In the genomic region with DNA sequence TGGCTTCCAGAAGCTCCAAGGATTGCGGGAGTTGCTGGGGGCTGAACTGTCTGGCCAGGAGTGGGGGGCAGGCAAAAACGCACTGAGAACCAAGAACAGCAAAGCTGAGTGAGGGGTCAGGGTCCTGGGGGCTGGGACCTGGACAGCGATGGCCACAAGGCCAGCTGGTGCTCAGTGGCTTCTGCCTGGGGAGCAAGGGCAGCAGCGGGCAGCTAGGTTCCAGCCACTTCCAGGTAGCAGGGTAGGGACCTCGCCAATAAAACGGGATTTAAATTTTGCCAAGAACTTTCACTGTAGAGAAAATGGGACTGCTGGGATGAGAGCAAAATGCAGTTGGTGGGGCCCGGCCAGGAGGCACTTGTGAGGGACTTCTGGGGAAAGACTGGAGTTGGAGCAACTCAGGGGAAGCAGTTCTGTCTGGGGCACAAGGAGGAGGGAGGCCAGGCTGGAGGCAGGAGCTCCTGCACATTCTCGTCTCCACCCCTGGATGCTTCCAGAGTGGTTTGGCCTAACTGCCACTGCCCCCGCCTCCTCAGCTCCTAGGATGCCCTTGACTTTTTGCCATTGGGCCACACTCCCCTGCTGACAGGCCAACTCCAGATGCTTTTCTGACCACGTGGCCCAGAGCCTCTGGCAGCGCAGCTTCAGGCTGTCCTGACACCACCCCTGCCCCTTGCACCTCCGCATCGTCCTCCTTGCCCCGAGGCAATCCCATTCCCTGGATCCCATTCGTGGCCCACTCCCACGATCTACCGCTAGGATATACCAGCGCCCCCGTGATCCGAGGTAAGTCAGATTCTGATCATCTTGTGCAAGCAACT, we compare ENCODE assay signal across 1 cellular context.
TF ChIP-seq lines count a peak whose summit lies in the region.

No MANE protein-coding gene starts in this region.

TF ChIP-seq in K562, 482 proteins besides CTCF, POLR2A, EP300 and RAD21 (continued from another document):
- TF ChIP-seq, protein P1, sequence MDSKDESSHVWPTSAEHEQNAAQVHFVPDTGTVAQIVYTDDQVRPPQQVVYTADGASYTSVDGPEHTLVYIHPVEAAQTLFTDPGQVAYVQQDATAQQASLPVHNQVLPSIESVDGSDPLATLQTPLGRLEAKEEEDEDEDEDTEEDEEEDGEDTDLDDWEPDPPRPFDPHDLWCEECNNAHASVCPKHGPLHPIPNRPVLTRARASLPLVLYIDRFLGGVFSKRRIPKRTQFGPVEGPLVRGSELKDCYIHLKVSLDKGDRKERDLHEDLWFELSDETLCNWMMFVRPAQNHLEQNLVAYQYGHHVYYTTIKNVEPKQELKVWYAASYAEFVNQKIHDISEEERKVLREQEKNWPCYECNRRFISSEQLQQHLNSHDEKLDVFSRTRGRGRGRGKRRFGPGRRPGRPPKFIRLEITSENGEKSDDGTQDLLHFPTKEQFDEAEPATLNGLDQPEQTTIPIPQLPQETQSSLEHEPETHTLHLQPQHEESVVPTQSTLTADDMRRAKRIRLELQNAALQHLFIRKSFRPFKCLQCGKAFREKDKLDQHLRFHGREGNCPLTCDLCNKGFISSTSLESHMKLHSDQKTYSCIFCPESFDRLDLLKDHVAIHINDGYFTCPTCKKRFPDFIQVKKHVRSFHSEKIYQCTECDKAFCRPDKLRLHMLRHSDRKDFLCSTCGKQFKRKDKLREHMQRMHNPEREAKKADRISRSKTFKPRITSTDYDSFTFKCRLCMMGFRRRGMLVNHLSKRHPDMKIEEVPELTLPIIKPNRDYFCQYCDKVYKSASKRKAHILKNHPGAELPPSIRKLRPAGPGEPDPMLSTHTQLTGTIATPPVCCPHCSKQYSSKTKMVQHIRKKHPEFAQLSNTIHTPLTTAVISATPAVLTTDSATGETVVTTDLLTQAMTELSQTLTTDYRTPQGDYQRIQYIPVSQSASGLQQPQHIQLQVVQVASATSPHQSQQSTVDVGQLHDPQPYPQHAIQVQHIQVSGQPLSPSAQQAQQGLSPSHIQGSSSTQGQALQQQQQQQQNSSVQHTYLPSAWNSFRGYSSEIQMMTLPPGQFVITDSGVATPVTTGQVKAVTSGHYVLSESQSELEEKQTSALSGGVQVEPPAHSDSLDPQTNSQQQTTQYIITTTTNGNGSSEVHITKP (IDR thresholded peaks at IDR 0.05; ENCODE audit: partially characterized antibody) = peak; percentile 88
- TF ChIP-seq, protein P2, sequence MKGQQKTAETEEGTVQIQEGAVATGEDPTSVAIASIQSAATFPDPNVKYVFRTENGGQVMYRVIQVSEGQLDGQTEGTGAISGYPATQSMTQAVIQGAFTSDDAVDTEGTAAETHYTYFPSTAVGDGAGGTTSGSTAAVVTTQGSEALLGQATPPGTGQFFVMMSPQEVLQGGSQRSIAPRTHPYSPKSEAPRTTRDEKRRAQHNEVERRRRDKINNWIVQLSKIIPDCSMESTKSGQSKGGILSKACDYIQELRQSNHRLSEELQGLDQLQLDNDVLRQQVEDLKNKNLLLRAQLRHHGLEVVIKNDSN (CRISPR knock-in tag; IDR thresholded peaks at IDR 0.05) = peak; percentile 33; the same call in 1 of the 2 replicates
- TF ChIP-seq ZNF197 (CRISPR knock-in tag; IDR thresholded peaks at IDR 0.05; ENCODE audit: low read depth) (no peak), ZFP36 (IDR thresholded peaks at IDR 0.05; ENCODE audit: low read depth, low read length, partially characterized antibody) (no peak), ASH1L (IDR thresholded peaks at IDR 0.05; ENCODE audit: borderline replicate concordance, low read depth, partially characterized antibody) (no peak), SOX6 (IDR thresholded peaks at IDR 0.05) (no peak), CEBPG (CRISPR knock-in tag; IDR thresholded peaks at IDR 0.05) (no peak), CEBPG (tag; conservative IDR thresholded peaks at IDR 0.05 in 1 of 2, IDR thresholded peaks at IDR 0.05 in 1 of 2) (no peak), MYBL2 (IDR thresholded peaks at IDR 0.05; ENCODE audit: low read depth) (no peak), MYBL2 (CRISPR knock-in tag; IDR thresholded peaks at IDR 0.05; ENCODE audit: borderline replicate concordance) (no peak), PML (IDR thresholded peaks at IDR 0.05; ENCODE audit: low read length) (no peak), HDAC8 (tag; IDR thresholded peaks at IDR 0.05) (no peak), NFRKB (IDR thresholded peaks at IDR 0.05; ENCODE audit: low read depth) (no peak), SNRNP70 (optimal IDR thresholded peaks at IDR 0.05; ENCODE audit: low read depth, low read length) (no peak), EHMT2 (IDR thresholded peaks at IDR 0.05) (no peak), ZNF347 (CRISPR knock-in tag; IDR thresholded peaks at IDR 0.05; ENCODE audit: low read depth) (no peak), SMARCB1 (IDR thresholded peaks at IDR 0.05; ENCODE audit: insufficient read length, low read depth) (no peak), ZFP1 (CRISPR knock-in tag; IDR thresholded peaks at IDR 0.05) (no peak), HNRNPL (IDR thresholded peaks at IDR 0.05; ENCODE audit: low read depth, low read length) (no peak), POLR2AphosphoS5 (IDR thresholded peaks at IDR 0.05; ENCODE audit: control insufficient read depth, insufficient read depth, low read depth, low read length) (0 out of 2 replicates have a peak, but pooled peaks have one; percentile 21)
- TF ChIP-seq, protein P3, sequence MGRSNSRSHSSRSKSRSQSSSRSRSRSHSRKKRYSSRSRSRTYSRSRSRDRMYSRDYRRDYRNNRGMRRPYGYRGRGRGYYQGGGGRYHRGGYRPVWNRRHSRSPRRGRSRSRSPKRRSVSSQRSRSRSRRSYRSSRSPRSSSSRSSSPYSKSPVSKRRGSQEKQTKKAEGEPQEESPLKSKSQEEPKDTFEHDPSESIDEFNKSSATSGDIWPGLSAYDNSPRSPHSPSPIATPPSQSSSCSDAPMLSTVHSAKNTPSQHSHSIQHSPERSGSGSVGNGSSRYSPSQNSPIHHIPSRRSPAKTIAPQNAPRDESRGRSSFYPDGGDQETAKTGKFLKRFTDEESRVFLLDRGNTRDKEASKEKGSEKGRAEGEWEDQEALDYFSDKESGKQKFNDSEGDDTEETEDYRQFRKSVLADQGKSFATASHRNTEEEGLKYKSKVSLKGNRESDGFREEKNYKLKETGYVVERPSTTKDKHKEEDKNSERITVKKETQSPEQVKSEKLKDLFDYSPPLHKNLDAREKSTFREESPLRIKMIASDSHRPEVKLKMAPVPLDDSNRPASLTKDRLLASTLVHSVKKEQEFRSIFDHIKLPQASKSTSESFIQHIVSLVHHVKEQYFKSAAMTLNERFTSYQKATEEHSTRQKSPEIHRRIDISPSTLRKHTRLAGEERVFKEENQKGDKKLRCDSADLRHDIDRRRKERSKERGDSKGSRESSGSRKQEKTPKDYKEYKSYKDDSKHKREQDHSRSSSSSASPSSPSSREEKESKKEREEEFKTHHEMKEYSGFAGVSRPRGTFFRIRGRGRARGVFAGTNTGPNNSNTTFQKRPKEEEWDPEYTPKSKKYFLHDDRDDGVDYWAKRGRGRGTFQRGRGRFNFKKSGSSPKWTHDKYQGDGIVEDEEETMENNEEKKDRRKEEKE (IDR thresholded peaks at IDR 0.05; ENCODE audit: borderline replicate concordance in 1 of 2, control insufficient read depth in 1 of 2, low read depth in 2 of 2, low read length in 1 of 2) = no peak
- TF ChIP-seq, protein P4, sequence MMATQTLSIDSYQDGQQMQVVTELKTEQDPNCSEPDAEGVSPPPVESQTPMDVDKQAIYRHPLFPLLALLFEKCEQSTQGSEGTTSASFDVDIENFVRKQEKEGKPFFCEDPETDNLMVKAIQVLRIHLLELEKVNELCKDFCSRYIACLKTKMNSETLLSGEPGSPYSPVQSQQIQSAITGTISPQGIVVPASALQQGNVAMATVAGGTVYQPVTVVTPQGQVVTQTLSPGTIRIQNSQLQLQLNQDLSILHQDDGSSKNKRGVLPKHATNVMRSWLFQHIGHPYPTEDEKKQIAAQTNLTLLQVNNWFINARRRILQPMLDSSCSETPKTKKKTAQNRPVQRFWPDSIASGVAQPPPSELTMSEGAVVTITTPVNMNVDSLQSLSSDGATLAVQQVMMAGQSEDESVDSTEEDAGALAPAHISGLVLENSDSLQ (IDR thresholded peaks at IDR 0.05) = no peak
- TF ChIP-seq, protein P5, sequence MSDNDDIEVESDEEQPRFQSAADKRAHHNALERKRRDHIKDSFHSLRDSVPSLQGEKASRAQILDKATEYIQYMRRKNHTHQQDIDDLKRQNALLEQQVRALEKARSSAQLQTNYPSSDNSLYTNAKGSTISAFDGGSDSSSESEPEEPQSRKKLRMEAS (CRISPR knock-in tag; IDR thresholded peaks at IDR 0.05) = no peak
- TF ChIP-seq, protein P6, sequence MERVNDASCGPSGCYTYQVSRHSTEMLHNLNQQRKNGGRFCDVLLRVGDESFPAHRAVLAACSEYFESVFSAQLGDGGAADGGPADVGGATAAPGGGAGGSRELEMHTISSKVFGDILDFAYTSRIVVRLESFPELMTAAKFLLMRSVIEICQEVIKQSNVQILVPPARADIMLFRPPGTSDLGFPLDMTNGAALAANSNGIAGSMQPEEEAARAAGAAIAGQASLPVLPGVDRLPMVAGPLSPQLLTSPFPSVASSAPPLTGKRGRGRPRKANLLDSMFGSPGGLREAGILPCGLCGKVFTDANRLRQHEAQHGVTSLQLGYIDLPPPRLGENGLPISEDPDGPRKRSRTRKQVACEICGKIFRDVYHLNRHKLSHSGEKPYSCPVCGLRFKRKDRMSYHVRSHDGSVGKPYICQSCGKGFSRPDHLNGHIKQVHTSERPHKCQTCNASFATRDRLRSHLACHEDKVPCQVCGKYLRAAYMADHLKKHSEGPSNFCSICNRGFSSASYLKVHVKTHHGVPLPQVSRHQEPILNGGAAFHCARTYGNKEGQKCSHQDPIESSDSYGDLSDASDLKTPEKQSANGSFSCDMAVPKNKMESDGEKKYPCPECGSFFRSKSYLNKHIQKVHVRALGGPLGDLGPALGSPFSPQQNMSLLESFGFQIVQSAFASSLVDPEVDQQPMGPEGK (CRISPR knock-in tag; IDR thresholded peaks at IDR 0.05; ENCODE audit: borderline replicate concordance) = no peak
- TF ChIP-seq, protein P7, sequence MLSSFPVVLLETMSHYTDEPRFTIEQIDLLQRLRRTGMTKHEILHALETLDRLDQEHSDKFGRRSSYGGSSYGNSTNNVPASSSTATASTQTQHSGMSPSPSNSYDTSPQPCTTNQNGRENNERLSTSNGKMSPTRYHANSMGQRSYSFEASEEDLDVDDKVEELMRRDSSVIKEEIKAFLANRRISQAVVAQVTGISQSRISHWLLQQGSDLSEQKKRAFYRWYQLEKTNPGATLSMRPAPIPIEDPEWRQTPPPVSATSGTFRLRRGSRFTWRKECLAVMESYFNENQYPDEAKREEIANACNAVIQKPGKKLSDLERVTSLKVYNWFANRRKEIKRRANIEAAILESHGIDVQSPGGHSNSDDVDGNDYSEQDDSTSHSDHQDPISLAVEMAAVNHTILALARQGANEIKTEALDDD (IDR thresholded peaks at IDR 0.05) = no peak
- TF ChIP-seq, protein P8, sequence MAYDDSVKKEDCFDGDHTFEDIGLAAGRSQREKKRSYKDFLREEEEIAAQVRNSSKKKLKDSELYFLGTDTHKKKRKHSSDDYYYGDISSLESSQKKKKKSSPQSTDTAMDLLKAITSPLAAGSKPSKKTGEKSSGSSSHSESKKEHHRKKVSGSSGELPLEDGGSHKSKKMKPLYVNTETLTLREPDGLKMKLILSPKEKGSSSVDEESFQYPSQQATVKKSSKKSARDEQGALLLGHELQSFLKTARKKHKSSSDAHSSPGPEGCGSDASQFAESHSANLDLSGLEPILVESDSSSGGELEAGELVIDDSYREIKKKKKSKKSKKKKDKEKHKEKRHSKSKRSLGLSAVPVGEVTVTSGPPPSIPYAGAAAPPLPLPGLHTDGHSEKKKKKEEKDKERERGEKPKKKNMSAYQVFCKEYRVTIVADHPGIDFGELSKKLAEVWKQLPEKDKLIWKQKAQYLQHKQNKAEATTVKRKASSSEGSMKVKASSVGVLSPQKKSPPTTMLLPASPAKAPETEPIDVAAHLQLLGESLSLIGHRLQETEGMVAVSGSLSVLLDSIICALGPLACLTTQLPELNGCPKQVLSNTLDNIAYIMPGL (CRISPR knock-in tag; IDR thresholded peaks at IDR 0.05) = no peak
- TF ChIP-seq, protein P9, sequence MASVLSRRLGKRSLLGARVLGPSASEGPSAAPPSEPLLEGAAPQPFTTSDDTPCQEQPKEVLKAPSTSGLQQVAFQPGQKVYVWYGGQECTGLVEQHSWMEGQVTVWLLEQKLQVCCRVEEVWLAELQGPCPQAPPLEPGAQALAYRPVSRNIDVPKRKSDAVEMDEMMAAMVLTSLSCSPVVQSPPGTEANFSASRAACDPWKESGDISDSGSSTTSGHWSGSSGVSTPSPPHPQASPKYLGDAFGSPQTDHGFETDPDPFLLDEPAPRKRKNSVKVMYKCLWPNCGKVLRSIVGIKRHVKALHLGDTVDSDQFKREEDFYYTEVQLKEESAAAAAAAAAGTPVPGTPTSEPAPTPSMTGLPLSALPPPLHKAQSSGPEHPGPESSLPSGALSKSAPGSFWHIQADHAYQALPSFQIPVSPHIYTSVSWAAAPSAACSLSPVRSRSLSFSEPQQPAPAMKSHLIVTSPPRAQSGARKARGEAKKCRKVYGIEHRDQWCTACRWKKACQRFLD (CRISPR knock-in tag; IDR thresholded peaks at IDR 0.05) = no peak
- TF ChIP-seq, protein P10, sequence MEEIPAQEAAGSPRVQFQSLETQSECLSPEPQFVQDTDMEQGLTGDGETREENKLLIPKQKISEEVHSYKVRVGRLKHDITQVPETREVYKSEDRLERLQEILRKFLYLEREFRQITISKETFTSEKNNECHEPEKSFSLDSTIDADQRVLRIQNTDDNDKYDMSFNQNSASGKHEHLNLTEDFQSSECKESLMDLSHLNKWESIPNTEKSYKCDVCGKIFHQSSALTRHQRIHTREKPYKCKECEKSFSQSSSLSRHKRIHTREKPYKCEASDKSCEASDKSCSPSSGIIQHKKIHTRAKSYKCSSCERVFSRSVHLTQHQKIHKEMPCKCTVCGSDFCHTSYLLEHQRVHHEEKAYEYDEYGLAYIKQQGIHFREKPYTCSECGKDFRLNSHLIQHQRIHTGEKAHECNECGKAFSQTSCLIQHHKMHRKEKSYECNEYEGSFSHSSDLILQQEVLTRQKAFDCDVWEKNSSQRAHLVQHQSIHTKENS (CRISPR knock-in tag; IDR thresholded peaks at IDR 0.05) = no peak
